In genomic region chr15:38267416-38268022, GRCh38 we compare ENCODE assay signal across 1 cellular context.
TF ChIP-seq lines count a peak whose summit lies in the region.

No MANE protein-coding gene starts in this region.

TF ChIP-seq in WTC11, 78 proteins besides CTCF, POLR2A, EP300 and RAD21 (continued from another document):
- TF ChIP-seq FOXP4 (CRISPR knock-in tag; IDR thresholded peaks at IDR 0.05) (no peak), PRDM15 (CRISPR knock-in tag; IDR thresholded peaks at IDR 0.05) (no peak), STAT6 (CRISPR knock-in tag; conservative IDR thresholded peaks at IDR 0.05; ENCODE audit: low read depth) (no peak)
